8 cellular contexts compared by ENCODE assay signal in the genomic region with DNA sequence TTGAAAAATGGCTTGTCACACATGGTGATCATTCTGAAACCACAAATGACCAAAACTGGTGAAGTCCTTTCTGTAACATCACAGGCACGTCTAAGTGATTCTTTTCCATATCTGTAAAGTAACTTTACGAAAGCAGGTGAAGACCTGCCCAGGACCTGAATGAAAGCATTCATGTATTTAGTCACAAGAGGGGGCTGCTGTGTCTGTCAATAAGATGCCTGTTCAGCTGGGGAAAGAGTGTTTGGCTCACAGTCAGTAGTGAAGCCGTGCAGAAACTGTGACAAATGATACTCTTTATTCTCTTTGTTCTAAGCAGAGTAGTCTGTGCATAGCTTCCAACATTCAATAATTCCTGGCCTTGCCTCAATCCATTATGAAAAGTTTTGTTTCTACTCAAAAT.
A peak's percentile ranks its signal among the peaks of the same experiment; 100 is the strongest.
DNase-seq lines count a peak whose midpoint lies in the region; ATAC-seq and TF ChIP-seq lines count a peak whose summit lies in the region.

No MANE protein-coding gene starts in this region.

- peaks cover 13 to 39% (median 14%) of the 10 kb centered on the region in 3 donors for H3K4me1 Mint-ChIP-seq in CD8-positive, alpha-beta memory T cell
- peaks cover 9% of the 10 kb centered on the region for H3K4me1 Mint-ChIP-seq in brain
- peaks cover 11% of the 10 kb centered on the region for H3K4me1 Mint-ChIP-seq in neural crest cell

- no peaks in the 10 kb centered on the region for H3K36me3 ChIP-seq in CD8-positive, alpha-beta memory T cell (ENCODE audit: insufficient read depth, low read length)

- ATAC-seq in GM19043 (IDR thresholded peaks at IDR 0.05; ENCODE audit: low read depth, unreplicated experiment) = peak; percentile 64
- ATAC-seq in HG02763 (IDR thresholded peaks at IDR 0.05; ENCODE audit: unreplicated experiment) = no peak
- no peak for ATAC-seq in HG02623 (IDR thresholded peaks at IDR 0.05; ENCODE audit: unreplicated experiment)

- no peak overlapping the region for H3K4me3 ChIP-seq in CD8-positive, alpha-beta memory T cell (ENCODE audit: low read length)

- no peaks in the 10 kb centered on the region for H3K27me3 ChIP-seq in CD8-positive, alpha-beta memory T cell (ENCODE audit: insufficient read depth, low read length, poor library complexity, severe bottlenecking)

- H3K36me3 Mint-ChIP-seq in CD8-positive, alpha-beta memory T cell = peaks cover 0 to 1% (median 0%) of the 10 kb centered on the region in 3 donors
- H3K36me3 Mint-ChIP-seq in brain (no peaks in the 10 kb centered on the region), neural crest cell (ENCODE audit: low read depth) (no peaks in the 10 kb centered on the region)

- H3K9me3 Mint-ChIP-seq in CD8-positive, alpha-beta memory T cell = peaks cover 0 to under 1% (median 0%) of the 10 kb centered on the region in 5 donors
- H3K9me3 Mint-ChIP-seq in brain (no peaks in the 10 kb centered on the region), neural crest cell (no peaks in the 10 kb centered on the region)

- H3K27me3 Mint-ChIP-seq in CD8-positive, alpha-beta memory T cell = peaks cover 0 to 5% of the 10 kb centered on the region in 2 donors
- H3K27me3 Mint-ChIP-seq in brain (peaks cover 3% of the 10 kb centered on the region), neural crest cell (ENCODE audit: low read depth) (peaks cover 22% of the 10 kb centered on the region)

- TF ChIP-seq CTCF in brain (conservative IDR thresholded peaks at IDR 0.05) (peak; percentile 17 to 52), neural crest cell (conservative IDR thresholded peaks at IDR 0.05) (peak; percentile 57)

- POLR2A ChIA-PET in CD8-positive, alpha-beta memory T cell (lab: Charles Lee) = interaction anchor here (0.7 to 1.3 kb wide), 4 partner anchors 18 to 509 kb away, joined by 3 read pairs; no protein-coding TSS in a partner anchor

- peak overlapping the region in 3 of 7 donors; percentile 58 to 63 (median 60) for H3K4me3 Mint-ChIP-seq in CD8-positive, alpha-beta memory T cell
- H3K4me3 Mint-ChIP-seq in brain = no peak overlapping the region
- H3K4me3 Mint-ChIP-seq in neural crest cell = no peak overlapping the region

- peak overlapping the region in 7 of 8 donors; percentile 42 to 80 (median 68) for H3K27ac Mint-ChIP-seq in CD8-positive, alpha-beta memory T cell
- H3K27ac Mint-ChIP-seq in brain (peak overlapping the region in 1 of 5 experiments; percentile 6), neural crest cell (ENCODE audit: unreplicated experiment) (no peak overlapping the region)

- CTCF ChIA-PET in CD8-positive, alpha-beta memory T cell (lab: Charles Lee) = interaction anchor here (0.6 to 1.6 kb wide), 6 partner anchors 19 to 485 kb away, joined by 3 to 9 read pairs (median 4); no protein-coding TSS in a partner anchor

- DNase-seq in CD8-positive, alpha-beta memory T cell = peak in 3 of 5 donors; percentile 37 to 59 (median 57)
- DNase-seq in NCI-H2171 (lab: John Stamatoyannopoulos, UW) (peak; percentile 33), neural crest cell (ENCODE audit: low read depth, low spot score) (peak; percentile 5), epidermal melanocyte (ENCODE audit: insufficient read length, low spot score) (no peak)

- no peaks in the 10 kb centered on the region for H3K9me3 ChIP-seq in CD8-positive, alpha-beta memory T cell (ENCODE audit: low read length)

- no peak overlapping the region for H3K27ac ChIP-seq in CD8-positive, alpha-beta memory T cell (ENCODE audit: low read depth, low read length)

- peaks cover 8% of the 10 kb centered on the region for H3K4me1 ChIP-seq in CD8-positive, alpha-beta memory T cell (ENCODE audit: insufficient read depth, low read length)
